Comparison of ENCODE assay signal across 22 cellular contexts in genomic region chr9:98897745-98898144, GRCh38. TPM values are rescaled to one million over a fixed set of nuclear protein-coding genes. Genes with fewer than 3 reads are reported as not detected.
DNase-seq lines count a peak whose midpoint lies in the region; ATAC-seq and TF ChIP-seq lines count a peak whose summit lies in the region.
"Had no signal": no experiment of that assay in that cellular context is flagged by ENCODE, and none has a peak within 500 bp of the region (broad histone marks: within the 10 kb centered on the region; RNA-seq: fewer than 3 reads in every experiment).

No MANE protein-coding gene starts in this region.

- H3F3A ChIP-seq in PC-3 (ENCODE audit: low read length, unreplicated experiment) (no peaks in the 10 kb centered on the region), GM23248 (ENCODE audit: insufficient read depth) (no peaks in the 10 kb centered on the region)

- no peak for ATAC-seq in PC-3
- ATAC-seq: A549, GM12878, GM23338, SK-N-SH treated with all-trans-retinoic acid at 6 μM for 48 hours had no signal

- TF ChIP-seq CTCF in PC-3 (conservative IDR thresholded peaks at IDR 0.05; ENCODE audit: low read depth, low read length) (no peak), tibial artery (IDR thresholded peaks at IDR 0.05) (no peak)

- H3K27ac ChIP-seq in PC-3 (ENCODE audit: low read length): no peak overlapping the region
- no peak overlapping the region for H3K27ac ChIP-seq in GM23248
- no peak overlapping the region for H3K27ac ChIP-seq in tibial artery
- H3K27ac ChIP-seq: A549 had no signal

- H2AFZ ChIP-seq in PC-3 (ENCODE audit: low read length) (no peak overlapping the region), GM23248 (no peak overlapping the region)
- H2AFZ ChIP-seq: GM23338 had no signal

- H3K9me2 ChIP-seq in PC-3 (replicated peaks; ENCODE audit: low read length) (no peaks in the 10 kb centered on the region), GM23248 (ENCODE audit: insufficient read depth) (no peaks in the 10 kb centered on the region)

- H3K4me3 ChIP-seq in PC-3 (ENCODE audit: low read length): no peak overlapping the region
- no peak overlapping the region for H3K4me3 ChIP-seq in GM23248
- H3K4me3 ChIP-seq in tibial artery: no peak overlapping the region
- H3K4me3 ChIP-seq: A549, GM12878, GM23338 had no signal

- H3K27me3 ChIP-seq in PC-3 (ENCODE audit: low read length): no peaks in the 10 kb centered on the region
- no peaks in the 10 kb centered on the region for H3K27me3 ChIP-seq in GM23248 (replicated peaks; ENCODE audit: insufficient read depth)
- no peaks in the 10 kb centered on the region for H3K27me3 ChIP-seq in tibial artery

- no peak overlapping the region for H3K4me2 ChIP-seq in PC-3 (ENCODE audit: low read length)
- H3K4me2 ChIP-seq in GM23248 (ENCODE audit: unreplicated experiment): no peak overlapping the region
- H3K4me2 ChIP-seq: A549, GM23338 had no signal

- DNase-seq in HS-27A (ENCODE audit: low read depth): peak; percentile 59
- peak; percentile 58 for DNase-seq in PC-3
- peak; percentile 62 for DNase-seq in dermis blood vessel endothelial cell
- peak; percentile 87 for DNase-seq in iris pigment epithelial cell (ENCODE audit: low read depth)
- DNase-seq in HuH-7.5 (ENCODE audit: low spot score): no peak
- no peak for DNase-seq in midbrain (lab: John Stamatoyannopoulos, UW)
- DNase-seq in GM23248: no peak
- no peak for DNase-seq in tibial artery
- DNase-seq: COR-L47; DMS53; Karpas-422; NCI-H146; NCI-H2081 treated with DMSO at 0.1 percent for 48 hours; NCI-H345; NCI-H526 treated with DMSO at 0.1 percent for 48 hours; NK-92 treated with Interleukin-12 subunit alpha and Interleukin-12 subunit beta, amount 100 ng/mL, for 24 hours; Right ventricle myocardium superior had no signal

- peaks cover 7% of the 10 kb centered on the region; the same call in 1 of the 2 replicates for H3K4me1 ChIP-seq in PC-3 (ENCODE audit: insufficient read depth, low read length)
- H3K4me1 ChIP-seq in GM23248 (ENCODE audit: insufficient read depth): peaks cover 14% of the 10 kb centered on the region
- peaks cover 0 to 4% (median 2%) of the 10 kb centered on the region in 4 donors for H3K4me1 ChIP-seq in tibial artery
- H3K4me1 ChIP-seq: A549 had no signal

- 89 to 92% methylated on average over 1 of the region's 1 CpG for WGBS in GM23248 (ENCODE audit: low coverage in 1 of 2, low lambda C conversion rate in 2 of 2, missing lambda C conversion rate in 2 of 2), 2 experiments

- H3K79me2 ChIP-seq in PC-3 (ENCODE audit: low read length) (no peaks in the 10 kb centered on the region), GM23248 (ENCODE audit: insufficient read depth) (no peaks in the 10 kb centered on the region)

- H4K20me1 ChIP-seq in PC-3 (ENCODE audit: low read length) (no peaks in the 10 kb centered on the region), GM23248 (ENCODE audit: insufficient read depth) (no peaks in the 10 kb centered on the region)

- BruUV-seq in PC-3 (replicated peaks; lab: Mats Ljungman, UMichigan): no TSS peak

- CTCF ChIA-PET in PC-3 (lab: Charles Lee): no interaction called here

- H3K9ac ChIP-seq in PC-3 (ENCODE audit: low read length) (no peak overlapping the region), GM23248 (no peak overlapping the region)

- POLR2A ChIA-PET in PC-3 (lab: Charles Lee; ENCODE audit: unreplicated experiment): no interaction called here

- H3K36me3 ChIP-seq in PC-3 (ENCODE audit: low read depth, low read length) (no peaks in the 10 kb centered on the region), GM23248 (ENCODE audit: low read depth) (no peaks in the 10 kb centered on the region), tibial artery (no peaks in the 10 kb centered on the region)

- in situ Hi-C loops in GM23248 (cut with MboI): no loop called here

- intact Hi-C loops in PC-3 (cut with micrococcal nuclease): no loop called here
- intact Hi-C loops in tibial artery (cut with DNase I; ENCODE audit: low total_unique reads): no loop called here

- H3K9me3 ChIP-seq in PC-3 (ENCODE audit: low read length) (no peaks in the 10 kb centered on the region), GM23248 (ENCODE audit: low read depth) (no peaks in the 10 kb centered on the region), tibial artery (peaks cover 0 to 6% (median 0%) of the 10 kb centered on the region in 3 donors)

RNA-seq across cellular contexts. Expression of gene COL15A1, which starts 46.0 kb away (rescaled TPM):
- total RNA-seq in PC-3 (2014; rRNA removed) (0.04 and 0.86 TPM in 2 replicates), dermis blood vessel endothelial cell (0.42 and 31.5 TPM in 2 replicates)
- total RNA-seq in GM23248 (2014; rRNA removed; shearing (Covaris generic)): 16.8 and 17.8 TPM in 2 replicates
- 8.8 and 9.7 TPM in 2 replicates for polyA plus RNA-seq in GM23248 (2016; fragmentation: Nextera tagmentation; extraction: Ambion mirVana)
- total RNA-seq: G401 had no signal

Comparison
In these comparisons a context has a peak if more than half of its experiments do, and no peak if none do; other contexts are left out.
1. DNase-seq: peak in HS-27A (single experiment), PC-3 (single experiment), dermis blood vessel endothelial cell (single experiment) and iris pigment epithelial cell (single experiment); none in HuH-7.5 (single experiment), midbrain (single experiment), GM23248 (single experiment) and tibial artery (0 of 2).